2 cellular contexts compared by ENCODE assay signal in genomic region chr5:124621279-124621678, GRCh38.
TF ChIP-seq lines count a peak whose summit lies in the region.

No MANE protein-coding gene starts in this region.

TF ChIP-seq in IMR-90, 13 proteins besides CTCF, POLR2A, EP300 and RAD21:
- TF ChIP-seq NFE2L2 (IDR thresholded peaks at IDR 0.05; ENCODE audit: low read depth, low read length) (no peak), ELK1 (IDR thresholded peaks at IDR 0.05; ENCODE audit: borderline replicate concordance, low read depth, low read length) (no peak), CEBPB (IDR thresholded peaks at IDR 0.05; ENCODE audit: low read depth, low read length) (no peak), FOS (IDR thresholded peaks at IDR 0.05; ENCODE audit: low read depth, low read length) (no peak)

TF ChIP-seq in H1, 55 proteins besides CTCF, POLR2A, EP300 and RAD21:
- TF ChIP-seq SIX5 (IDR thresholded peaks at IDR 0.05; ENCODE audit: low read depth, low read length) (no peak), USF2 (IDR thresholded peaks at IDR 0.05; ENCODE audit: low read length) (no peak), CTBP2 (IDR thresholded peaks at IDR 0.05; ENCODE audit: borderline replicate concordance, insufficient read depth, insufficient read length, low read length) (no peak), SAP30 (IDR thresholded peaks at IDR 0.05; ENCODE audit: insufficient read depth, insufficient replicate concordance, low read length) (no peak), SRF (IDR thresholded peaks at IDR 0.05; ENCODE audit: low read depth, low read length) (no peak), BCL11A (IDR thresholded peaks at IDR 0.05; ENCODE audit: low read depth in 2 of 2, low read length in 2 of 2) (no peak), SP1 (IDR thresholded peaks at IDR 0.05; ENCODE audit: low read depth, low read length) (no peak), TBP (IDR thresholded peaks at IDR 0.05; ENCODE audit: low read depth, low read length) (no peak), NRF1 (IDR thresholded peaks at IDR 0.05; ENCODE audit: low read depth, low read length) (no peak)
TF ChIP-seq in H1: peak in this region for 0.
